ENCODE assay signal across 8 cellular contexts in the genomic region with DNA sequence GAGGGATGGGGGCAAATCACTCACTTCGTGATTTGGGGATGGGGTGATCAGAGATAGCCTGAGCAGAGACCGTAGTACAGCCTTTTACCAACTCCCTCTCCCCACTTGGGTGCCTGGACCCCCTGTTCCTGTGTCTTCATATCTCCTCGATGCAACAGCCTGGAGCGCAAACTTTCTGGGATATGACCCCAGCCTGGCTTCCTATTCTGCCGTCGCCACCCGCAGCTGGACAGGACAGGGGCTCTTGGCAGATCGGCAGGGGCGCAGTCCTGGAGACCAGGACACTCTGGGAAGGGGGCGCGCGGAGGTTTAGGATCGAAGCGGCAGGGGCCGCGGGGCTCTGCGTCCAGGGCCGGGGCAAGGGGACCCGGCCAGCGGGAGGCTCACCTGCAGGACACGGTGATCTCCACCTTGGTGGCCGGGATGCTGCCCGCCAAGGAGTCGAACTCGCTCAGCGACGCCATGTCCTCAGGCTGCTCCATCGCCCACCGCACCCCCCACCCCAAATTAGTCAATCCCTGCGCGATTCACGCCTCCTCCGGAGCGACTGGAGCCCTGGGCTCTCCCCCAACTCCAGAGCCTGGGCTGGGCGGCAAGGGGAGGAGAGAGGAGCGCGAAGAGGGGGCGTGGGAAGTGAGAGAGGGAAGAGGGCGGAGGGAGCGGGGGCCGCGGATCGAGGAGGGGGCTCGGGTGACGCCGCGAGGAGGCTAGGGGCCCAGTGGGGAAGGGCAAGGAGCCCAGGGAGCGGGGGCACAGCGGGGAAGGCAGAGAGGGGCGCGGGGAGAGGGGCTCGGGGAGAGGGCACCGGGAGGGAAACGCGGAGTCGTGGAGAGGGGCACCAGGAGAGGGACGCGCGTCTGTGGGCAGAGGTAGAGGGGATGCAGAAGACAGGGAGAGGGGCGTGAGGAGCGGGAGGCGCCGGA.
A peak's percentile ranks its signal among the peaks of the same experiment; 100 is the strongest.
DNase-seq lines count a peak whose midpoint lies in the region; ATAC-seq and FAIRE-seq lines count a peak whose summit lies in the region.

Gene CPNE5, minus strand, starts transcription at position 549 of the 923 bp plus-strand sequence. Its CDS starts 67 bp downstream, at position 482.

- H3K4me3 ChIP-seq in adipocyte (ENCODE audit: low read length) (peak within 1 kb of the TSS; percentile 59), iPS-18a (ENCODE audit: low read length) (peak within 1 kb of the TSS; percentile 68), subcutaneous abdominal adipose tissue (ENCODE audit: low read depth in 1 of 5, low read length in 5 of 5) (peak within 1 kb of the TSS; percentile 42 to 60 (median 53))

- no peaks in the 10 kb centered on the region for H3K9me3 ChIP-seq in adipocyte (ENCODE audit: control insufficient read depth, low read length)
- H3K9me3 ChIP-seq in iPS-18a (ENCODE audit: control insufficient read depth, low read depth, low read length), result no peaks in the 10 kb centered on the region
- H3K9me3 ChIP-seq in subcutaneous abdominal adipose tissue (ENCODE audit: control insufficient read depth in 5 of 5, low read length in 5 of 5), result no peaks in the 10 kb centered on the region

- peaks cover 13% of the 10 kb centered on the region for H3K4me1 Mint-ChIP-seq in activated T-cell treated with anti-CD3 and anti-CD28 coated beads, Interleukin-2, amount 50 U/mL, for 24 hours (ENCODE audit: low read depth)

- no peak within 1 kb of the TSS for H3K27ac Mint-ChIP-seq in activated T-cell treated with anti-CD3 and anti-CD28 coated beads, Interleukin-2, amount 50 U/mL, for 24 hours

- DNase-seq in activated T-cell treated with anti-CD3 and anti-CD28 coated beads, Interleukin-2, amount 50 U/mL, for 24 hours, result no peak
- DNase-seq in activated T-cell treated with anti-CD3 and anti-CD28 coated beads for 4 hours, result no peak
- peak; percentile 38 for DNase-seq in adipocyte (ENCODE audit: low read depth)
- DNase-seq in NCI-H2107 treated with DMSO at 0.1 percent for 48 hours (lab: John Stamatoyannopoulos, UW; ENCODE audit: unreplicated experiment), result no peak
- no peak for DNase-seq in HTR-8/SVneo (ENCODE audit: insufficient read length, low spot score)

- FAIRE-seq in HTR-8/SVneo (lab: Jason Lieb, UNC), result no peak

- no peak for ATAC-seq in HG02938 (IDR thresholded peaks at IDR 0.05; ENCODE audit: unreplicated experiment)

- H3K36me3 Mint-ChIP-seq in activated T-cell treated with anti-CD3 and anti-CD28 coated beads, Interleukin-2, amount 50 U/mL, for 24 hours (ENCODE audit: low read depth), result no peaks in the 10 kb centered on the region

- no peaks in the 10 kb centered on the region for H3K9me3 Mint-ChIP-seq in activated T-cell treated with anti-CD3 and anti-CD28 coated beads, Interleukin-2, amount 50 U/mL, for 24 hours

- peaks cover 37% of the 10 kb centered on the region for H3K27me3 Mint-ChIP-seq in activated T-cell treated with anti-CD3 and anti-CD28 coated beads, Interleukin-2, amount 50 U/mL, for 24 hours

- H3K4me1 ChIP-seq in adipocyte (ENCODE audit: control insufficient read depth, insufficient read depth, low read length) (peaks cover 12% of the 10 kb centered on the region), iPS-18a (ENCODE audit: control insufficient read depth, low read depth, low read length) (peaks cover 13% of the 10 kb centered on the region), subcutaneous abdominal adipose tissue (ENCODE audit: control insufficient read depth in 5 of 5, insufficient read depth in 5 of 5, low read length in 5 of 5) (peaks cover 0 to 23% (median 21%) of the 10 kb centered on the region in 5 donors)

- no peaks in the 10 kb centered on the region for H3K36me3 ChIP-seq in adipocyte (ENCODE audit: control insufficient read depth, insufficient read depth, low read length, severe bottlenecking)
- H3K36me3 ChIP-seq in iPS-18a (ENCODE audit: control insufficient read depth, low read depth, low read length), result no peaks in the 10 kb centered on the region
- H3K36me3 ChIP-seq in subcutaneous abdominal adipose tissue (ENCODE audit: control insufficient read depth in 5 of 5, insufficient read depth in 5 of 5, low read length in 5 of 5), result no peaks in the 10 kb centered on the region

- H3K27ac ChIP-seq in iPS-18a (ENCODE audit: low read length) (no peak within 1 kb of the TSS), subcutaneous abdominal adipose tissue (ENCODE audit: low read depth, low read length) (no peak within 1 kb of the TSS)

- peaks cover 11% of the 10 kb centered on the region for H3K27me3 ChIP-seq in adipocyte (replicated peaks; ENCODE audit: control insufficient read depth, insufficient read depth, low read length)
- peaks cover 64% of the 10 kb centered on the region for H3K27me3 ChIP-seq in iPS-18a (ENCODE audit: control insufficient read depth, insufficient read depth, low read length)
- peaks cover 4 to 21% (median 12%) of the 10 kb centered on the region in 5 donors for H3K27me3 ChIP-seq in subcutaneous abdominal adipose tissue (ENCODE audit: control insufficient read depth in 5 of 5, insufficient read depth in 4 of 5, low read length in 5 of 5)

- H3K4me3 Mint-ChIP-seq in activated T-cell treated with anti-CD3 and anti-CD28 coated beads, Interleukin-2, amount 50 U/mL, for 24 hours, result peak within 1 kb of the TSS; percentile 72

- H3K9ac ChIP-seq in adipocyte (ENCODE audit: low read length) (no peak within 1 kb of the TSS), iPS-18a (ENCODE audit: low read length) (no peak within 1 kb of the TSS), subcutaneous abdominal adipose tissue (ENCODE audit: low read length in 5 of 5) (peak within 1 kb of the TSS in 1 of 5 donors; percentile 44)
